Comparison of ENCODE assay signal across 2 cellular contexts in genomic region chr5:1110930-1111726, GRCh38.
TF ChIP-seq lines count a peak whose summit lies in the region.

No MANE protein-coding gene starts in this region.

TF ChIP-seq in HEK293, 187 proteins besides CTCF, POLR2A, EP300 and RAD21 (continues in another document):
- peak; percentile 86 for TF ChIP-seq HIC1 (tag by site-specific recombination; IDR thresholded peaks at IDR 0.05)
- peak; percentile 55; the same call in 1 of the 2 replicates for TF ChIP-seq KLF8 (tag by site-specific recombination; IDR thresholded peaks at IDR 0.05)
- peak; percentile 30; the same call in 1 of the 2 replicates for TF ChIP-seq ZIC2 (tag by site-specific recombination; IDR thresholded peaks at IDR 0.05)
- TF ChIP-seq, protein P1, sequence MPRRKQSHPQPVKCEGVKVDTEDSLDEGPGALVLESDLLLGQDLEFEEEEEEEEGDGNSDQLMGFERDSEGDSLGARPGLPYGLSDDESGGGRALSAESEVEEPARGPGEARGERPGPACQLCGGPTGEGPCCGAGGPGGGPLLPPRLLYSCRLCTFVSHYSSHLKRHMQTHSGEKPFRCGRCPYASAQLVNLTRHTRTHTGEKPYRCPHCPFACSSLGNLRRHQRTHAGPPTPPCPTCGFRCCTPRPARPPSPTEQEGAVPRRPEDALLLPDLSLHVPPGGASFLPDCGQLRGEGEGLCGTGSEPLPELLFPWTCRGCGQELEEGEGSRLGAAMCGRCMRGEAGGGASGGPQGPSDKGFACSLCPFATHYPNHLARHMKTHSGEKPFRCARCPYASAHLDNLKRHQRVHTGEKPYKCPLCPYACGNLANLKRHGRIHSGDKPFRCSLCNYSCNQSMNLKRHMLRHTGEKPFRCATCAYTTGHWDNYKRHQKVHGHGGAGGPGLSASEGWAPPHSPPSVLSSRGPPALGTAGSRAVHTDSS (tag by site-specific recombination; IDR thresholded peaks at IDR 0.05): no peak
- TF ChIP-seq ZNF350 (tag by site-specific recombination; IDR thresholded peaks at IDR 0.05): no peak
- TF ChIP-seq KLF9 (tag by site-specific recombination; IDR thresholded peaks at IDR 0.05; ENCODE audit: low read depth): 0 out of 2 replicates have a peak, but pooled peaks have one; percentile 10
- TF ChIP-seq SP2 (tag by site-specific recombination; IDR thresholded peaks at IDR 0.05): peak; percentile 60
- TF ChIP-seq PBX3 (CRISPR knock-in tag; IDR thresholded peaks at IDR 0.05): no peak
- peak; percentile 38; the same call in 1 of the 2 replicates for TF ChIP-seq ZBTB7A (tag by site-specific recombination; IDR thresholded peaks at IDR 0.05; ENCODE audit: low read depth)
- peak; percentile 48 for TF ChIP-seq KLF1 (tag by site-specific recombination; IDR thresholded peaks at IDR 0.05)
- peak; percentile 85 for TF ChIP-seq GLIS2 (tag by site-specific recombination; IDR thresholded peaks at IDR 0.05)
- no peak for TF ChIP-seq ZNF529 (tag by site-specific recombination; IDR thresholded peaks at IDR 0.05; ENCODE audit: insufficient replicate concordance)
- TF ChIP-seq EGR2 (tag by site-specific recombination; IDR thresholded peaks at IDR 0.05; ENCODE audit: low read depth): peak; percentile 33
- 0 out of 2 replicates have a peak, but pooled peaks have one; percentile 31 for TF ChIP-seq KLF17 (tag by site-specific recombination; IDR thresholded peaks at IDR 0.05)
- peak; percentile 61 for TF ChIP-seq SP3 (tag by site-specific recombination; IDR thresholded peaks at IDR 0.05)
- no peak for TF ChIP-seq ZNF280D (tag by site-specific recombination; IDR thresholded peaks at IDR 0.05)
- peak; percentile 54 for TF ChIP-seq ZFHX2 (tag by site-specific recombination; conservative IDR thresholded peaks at IDR 0.05)

TF ChIP-seq in HepG2, 621 proteins besides CTCF, POLR2A, EP300 and RAD21 (continued from another document and continues in another):
- TF ChIP-seq ATM (IDR thresholded peaks at IDR 0.05; ENCODE audit: borderline replicate concordance): no peak
- no peak for TF ChIP-seq CC2D1A (CRISPR knock-in tag; IDR thresholded peaks at IDR 0.05)
- TF ChIP-seq, protein P2, sequence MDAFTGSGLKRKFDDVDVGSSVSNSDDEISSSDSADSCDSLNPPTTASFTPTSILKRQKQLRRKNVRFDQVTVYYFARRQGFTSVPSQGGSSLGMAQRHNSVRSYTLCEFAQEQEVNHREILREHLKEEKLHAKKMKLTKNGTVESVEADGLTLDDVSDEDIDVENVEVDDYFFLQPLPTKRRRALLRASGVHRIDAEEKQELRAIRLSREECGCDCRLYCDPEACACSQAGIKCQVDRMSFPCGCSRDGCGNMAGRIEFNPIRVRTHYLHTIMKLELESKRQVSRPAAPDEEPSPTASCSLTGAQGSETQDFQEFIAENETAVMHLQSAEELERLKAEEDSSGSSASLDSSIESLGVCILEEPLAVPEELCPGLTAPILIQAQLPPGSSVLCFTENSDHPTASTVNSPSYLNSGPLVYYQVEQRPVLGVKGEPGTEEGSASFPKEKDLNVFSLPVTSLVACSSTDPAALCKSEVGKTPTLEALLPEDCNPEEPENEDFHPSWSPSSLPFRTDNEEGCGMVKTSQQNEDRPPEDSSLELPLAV (CRISPR knock-in tag; conservative IDR thresholded peaks at IDR 0.05; ENCODE audit: low read depth): no peak; the same call in 1 of the 2 replicates
- TF ChIP-seq ZBTB4 (CRISPR knock-in tag; IDR thresholded peaks at IDR 0.05; ENCODE audit: borderline replicate concordance): no peak
- 0 out of 2 replicates have a peak, but pooled peaks have one; percentile 32 for TF ChIP-seq SNAI1 (CRISPR knock-in tag; IDR thresholded peaks at IDR 0.05; ENCODE audit: borderline replicate concordance)
- no peak for TF ChIP-seq ZNF335 (CRISPR knock-in tag; IDR thresholded peaks at IDR 0.05)
- peak; percentile 49; the same call in 1 of the 2 replicates for TF ChIP-seq RXRA (CRISPR knock-in tag; IDR thresholded peaks at IDR 0.05)
- TF ChIP-seq MXD1 (CRISPR knock-in tag; IDR thresholded peaks at IDR 0.05): 0 out of 2 replicates have a peak, but pooled peaks have one; percentile 18
- no peak for TF ChIP-seq ZNF441 (CRISPR knock-in tag; IDR thresholded peaks at IDR 0.05; ENCODE audit: borderline replicate concordance)
- TF ChIP-seq ZNF619 (CRISPR knock-in tag; IDR thresholded peaks at IDR 0.05): no peak
- TF ChIP-seq HDAC2 (CRISPR knock-in tag; IDR thresholded peaks at IDR 0.05): 0 out of 2 replicates have a peak, but pooled peaks have one; percentile 25
- no peak for TF ChIP-seq MNT (IDR thresholded peaks at IDR 0.05)
- peak; percentile 64; the same call in 1 of the 2 replicates for TF ChIP-seq GABPB1 (CRISPR knock-in tag; IDR thresholded peaks at IDR 0.05)
- no peak for TF ChIP-seq ZNF383 (CRISPR knock-in tag; IDR thresholded peaks at IDR 0.05; ENCODE audit: borderline replicate concordance)
- 0 out of 2 replicates have a peak, but pooled peaks have one; percentile 38 for TF ChIP-seq MEIS1 (CRISPR knock-in tag; IDR thresholded peaks at IDR 0.05; ENCODE audit: borderline replicate concordance)
- no peak for TF ChIP-seq NR2F2 (IDR thresholded peaks at IDR 0.05; ENCODE audit: borderline replicate concordance, low read depth)
- TF ChIP-seq RBAK (CRISPR knock-in tag; IDR thresholded peaks at IDR 0.05): no peak
- TF ChIP-seq JUN (CRISPR knock-in tag; IDR thresholded peaks at IDR 0.05): no peak
- no peak for TF ChIP-seq ZNF773 (CRISPR knock-in tag; IDR thresholded peaks at IDR 0.05; ENCODE audit: borderline replicate concordance)
- TF ChIP-seq REXO4 (CRISPR knock-in tag; IDR thresholded peaks at IDR 0.05; ENCODE audit: borderline replicate concordance): no peak
- TF ChIP-seq NFIB (CRISPR knock-in tag; IDR thresholded peaks at IDR 0.05; ENCODE audit: borderline replicate concordance): no peak
- no peak for TF ChIP-seq ZKSCAN5 (CRISPR knock-in tag; IDR thresholded peaks at IDR 0.05)
- TF ChIP-seq DR1 (CRISPR knock-in tag; IDR thresholded peaks at IDR 0.05): no peak
- TF ChIP-seq TBP (CRISPR knock-in tag; IDR thresholded peaks at IDR 0.05): no peak
- TF ChIP-seq TMF1 (CRISPR knock-in tag; IDR thresholded peaks at IDR 0.05; ENCODE audit: low read depth): 0 out of 2 replicates have a peak, but pooled peaks have one; percentile 18
- peak; percentile 34; the same call in 1 of the 2 replicates for TF ChIP-seq ZNF274 (CRISPR knock-in tag; IDR thresholded peaks at IDR 0.05)
- TF ChIP-seq KLF16 (CRISPR knock-in tag; IDR thresholded peaks at IDR 0.05): no peak
- TF ChIP-seq ZZZ3 (CRISPR knock-in tag; IDR thresholded peaks at IDR 0.05; ENCODE audit: borderline replicate concordance): no peak
- TF ChIP-seq, protein P3, sequence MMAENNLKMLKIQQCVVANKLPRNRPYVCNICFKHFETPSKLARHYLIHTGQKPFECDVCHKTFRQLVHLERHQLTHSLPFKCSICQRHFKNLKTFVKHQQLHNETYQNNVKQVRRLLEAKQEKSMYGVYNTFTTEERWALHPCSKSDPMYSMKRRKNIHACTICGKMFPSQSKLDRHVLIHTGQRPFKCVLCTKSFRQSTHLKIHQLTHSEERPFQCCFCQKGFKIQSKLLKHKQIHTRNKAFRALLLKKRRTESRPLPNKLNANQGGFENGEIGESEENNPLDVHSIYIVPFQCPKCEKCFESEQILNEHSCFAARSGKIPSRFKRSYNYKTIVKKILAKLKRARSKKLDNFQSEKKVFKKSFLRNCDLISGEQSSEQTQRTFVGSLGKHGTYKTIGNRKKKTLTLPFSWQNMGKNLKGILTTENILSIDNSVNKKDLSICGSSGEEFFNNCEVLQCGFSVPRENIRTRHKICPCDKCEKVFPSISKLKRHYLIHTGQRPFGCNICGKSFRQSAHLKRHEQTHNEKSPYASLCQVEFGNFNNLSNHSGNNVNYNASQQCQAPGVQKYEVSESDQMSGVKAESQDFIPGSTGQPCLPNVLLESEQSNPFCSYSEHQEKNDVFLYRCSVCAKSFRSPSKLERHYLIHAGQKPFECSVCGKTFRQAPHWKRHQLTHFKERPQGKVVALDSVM (CRISPR knock-in tag; IDR thresholded peaks at IDR 0.05): 0 out of 2 replicates have a peak, but pooled peaks have one; percentile 6
- peak; percentile 41 for TF ChIP-seq ASH2L (IDR thresholded peaks at IDR 0.05; ENCODE audit: insufficient read length, low read depth, low read length)
- TF ChIP-seq RARG (CRISPR knock-in tag; IDR thresholded peaks at IDR 0.05; ENCODE audit: low read depth): no peak
- no peak for TF ChIP-seq ZNF792 (CRISPR knock-in tag; IDR thresholded peaks at IDR 0.05)
- no peak for TF ChIP-seq ZNF724P (CRISPR knock-in tag; IDR thresholded peaks at IDR 0.05; ENCODE audit: borderline replicate concordance)
- TF ChIP-seq, protein P4, sequence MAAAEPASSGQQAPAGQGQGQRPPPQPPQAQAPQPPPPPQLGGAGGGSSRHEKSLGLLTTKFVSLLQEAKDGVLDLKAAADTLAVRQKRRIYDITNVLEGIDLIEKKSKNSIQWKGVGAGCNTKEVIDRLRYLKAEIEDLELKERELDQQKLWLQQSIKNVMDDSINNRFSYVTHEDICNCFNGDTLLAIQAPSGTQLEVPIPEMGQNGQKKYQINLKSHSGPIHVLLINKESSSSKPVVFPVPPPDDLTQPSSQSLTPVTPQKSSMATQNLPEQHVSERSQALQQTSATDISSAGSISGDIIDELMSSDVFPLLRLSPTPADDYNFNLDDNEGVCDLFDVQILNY (CRISPR knock-in tag; conservative IDR thresholded peaks at IDR 0.05): no peak
- TF ChIP-seq, protein P5, sequence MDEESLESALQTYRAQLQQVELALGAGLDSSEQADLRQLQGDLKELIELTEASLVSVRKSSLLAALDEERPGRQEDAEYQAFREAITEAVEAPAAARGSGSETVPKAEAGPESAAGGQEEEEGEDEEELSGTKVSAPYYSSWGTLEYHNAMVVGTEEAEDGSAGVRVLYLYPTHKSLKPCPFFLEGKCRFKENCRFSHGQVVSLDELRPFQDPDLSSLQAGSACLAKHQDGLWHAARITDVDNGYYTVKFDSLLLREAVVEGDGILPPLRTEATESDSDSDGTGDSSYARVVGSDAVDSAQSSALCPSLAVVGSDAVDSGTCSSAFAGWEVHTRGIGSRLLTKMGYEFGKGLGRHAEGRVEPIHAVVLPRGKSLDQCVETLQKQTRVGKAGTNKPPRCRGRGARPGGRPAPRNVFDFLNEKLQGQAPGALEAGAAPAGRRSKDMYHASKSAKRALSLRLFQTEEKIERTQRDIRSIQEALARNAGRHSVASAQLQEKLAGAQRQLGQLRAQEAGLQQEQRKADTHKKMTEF (CRISPR knock-in tag; IDR thresholded peaks at IDR 0.05): peak; percentile 62; the same call in 1 of the 2 replicates
- TF ChIP-seq, protein P6, sequence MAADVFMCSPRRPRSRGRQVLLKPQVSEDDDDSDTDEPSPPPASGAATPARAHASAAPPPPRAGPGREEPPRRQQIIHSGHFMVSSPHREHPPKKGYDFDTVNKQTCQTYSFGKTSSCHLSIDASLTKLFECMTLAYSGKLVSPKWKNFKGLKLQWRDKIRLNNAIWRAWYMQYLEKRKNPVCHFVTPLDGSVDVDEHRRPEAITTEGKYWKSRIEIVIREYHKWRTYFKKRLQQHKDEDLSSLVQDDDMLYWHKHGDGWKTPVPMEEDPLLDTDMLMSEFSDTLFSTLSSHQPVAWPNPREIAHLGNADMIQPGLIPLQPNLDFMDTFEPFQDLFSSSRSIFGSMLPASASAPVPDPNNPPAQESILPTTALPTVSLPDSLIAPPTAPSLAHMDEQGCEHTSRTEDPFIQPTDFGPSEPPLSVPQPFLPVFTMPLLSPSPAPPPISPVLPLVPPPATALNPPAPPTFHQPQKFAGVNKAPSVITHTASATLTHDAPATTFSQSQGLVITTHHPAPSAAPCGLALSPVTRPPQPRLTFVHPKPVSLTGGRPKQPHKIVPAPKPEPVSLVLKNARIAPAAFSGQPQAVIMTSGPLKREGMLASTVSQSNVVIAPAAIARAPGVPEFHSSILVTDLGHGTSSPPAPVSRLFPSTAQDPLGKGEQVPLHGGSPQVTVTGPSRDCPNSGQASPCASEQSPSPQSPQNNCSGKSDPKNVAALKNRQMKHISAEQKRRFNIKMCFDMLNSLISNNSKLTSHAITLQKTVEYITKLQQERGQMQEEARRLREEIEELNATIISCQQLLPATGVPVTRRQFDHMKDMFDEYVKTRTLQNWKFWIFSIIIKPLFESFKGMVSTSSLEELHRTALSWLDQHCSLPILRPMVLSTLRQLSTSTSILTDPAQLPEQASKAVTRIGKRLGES (CRISPR knock-in tag; IDR thresholded peaks at IDR 0.05; ENCODE audit: borderline replicate concordance): no peak
- peak; percentile 57; the same call in 1 of the 2 replicates for TF ChIP-seq RBFOX2 (IDR thresholded peaks at IDR 0.05; ENCODE audit: low read depth, low read length)
- no peak for TF ChIP-seq PAWR (CRISPR knock-in tag; IDR thresholded peaks at IDR 0.05; ENCODE audit: borderline replicate concordance)
